ENCODE assay signal across 33 cellular contexts in the genomic region with DNA sequence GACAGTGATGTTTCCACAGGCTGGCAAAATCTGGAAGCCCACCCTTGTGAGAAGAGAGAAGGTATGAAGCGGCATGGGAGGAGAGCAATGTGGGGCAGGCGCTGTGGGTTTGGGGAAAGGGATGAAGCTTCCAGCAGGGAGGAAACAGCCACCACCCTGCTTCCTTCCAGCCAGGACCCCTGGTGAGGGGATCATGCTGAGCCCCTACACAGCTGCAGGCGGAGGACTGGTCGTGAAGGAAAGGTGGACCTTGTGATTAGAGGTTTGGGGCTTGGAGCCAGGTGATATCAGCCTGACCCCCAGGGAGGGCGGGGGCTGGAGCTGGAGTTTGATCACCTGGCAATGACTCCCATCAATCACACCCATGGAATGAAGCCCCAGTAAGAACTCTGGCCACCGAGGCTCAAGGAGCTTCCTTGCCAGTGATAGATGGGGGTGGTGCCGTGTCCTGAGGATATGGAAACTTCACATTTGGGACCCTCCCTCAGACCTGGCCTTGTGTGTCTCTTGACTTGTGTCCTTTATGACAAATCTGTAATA. TPM values are rescaled to one million over a fixed set of nuclear protein-coding genes. Genes with fewer than 3 reads are reported as not detected.
"Had no signal": no experiment of that assay in that cellular context is flagged by ENCODE, and none has a peak within 500 bp of the region (broad histone marks: within the 10 kb centered on the region; RNA-seq: fewer than 3 reads in every experiment).

No MANE protein-coding gene starts in this region.

- H3K36me3 ChIP-seq: brain microvascular endothelial cell, Peyer's patch, SJSA1 had no signal

- H3K27me3 ChIP-seq: brain microvascular endothelial cell, Peyer's patch, SJSA1 had no signal

- H3K4me1 ChIP-seq: Peyer's patch, SJSA1 had no signal

- H3K9me3 ChIP-seq: Peyer's patch, SJSA1 had no signal

- H3K4me3 ChIP-seq: Peyer's patch, SJSA1 had no signal

- DNase-seq: activated B cell treated with CpG ODN at 0.5 μM for 24 hours; activated CD4-positive, alpha-beta memory T cell treated with anti-CD3 and anti-CD28 coated beads for 36 hours; activated CD4-positive, alpha-beta T cell treated with anti-CD3 and anti-CD28 coated beads for 4 hours; activated CD4-positive, alpha-beta T cell treated with anti-CD3 and anti-CD28 coated beads, Interleukin-2, amount 50 U/mL, for 1 hour; activated CD4-positive, CD25-positive, alpha-beta regulatory T cell treated with anti-CD3 and anti-CD28 coated beads, Interleukin-2, amount 50 U/mL, for 72 hours; activated CD8-positive, alpha-beta memory T cell treated with anti-CD3 and anti-CD28 coated beads, Interleukin-2, amount 50 U/mL, for 4 hours; activated effector memory CD4-positive, alpha-beta T cell treated with Interleukin-2 at 50 U/mL for 16 hours; activated naive CD4-positive, alpha-beta T cell treated with anti-CD3 and anti-CD28 coated beads, Interleukin-2, amount 50 U/mL, for 16 hours; activated naive CD8-positive, alpha-beta T cell treated with anti-CD3 and anti-CD28 coated beads for 36 hours; activated T-cell treated with anti-CD3 and anti-CD28 coated beads for 4 hours; activated T-cell treated with anti-CD3 and anti-CD28 coated beads, Interleukin-2, amount 50 U/mL, for 48 hours; amniotic stem cell; aorta; brain microvascular endothelial cell; central memory CD4-positive, alpha-beta T cell; KG1; MM.1S; MV-4-11; NCI-H1436; NCI-H187; NCI-H2029 treated with DMSO at 0.1 percent for 48 hours; NCI-H2227 treated with DMSO at 0.1 percent for 48 hours; PC-3; RPMI8226; SHP77 treated with DMSO at 0.1 percent for 48 hours; SW 1271; T-helper 1 cell; T-helper 2 cell; T-helper 9 cell had no signal

- ATAC-seq: PC-3 had no signal

- H3K27ac ChIP-seq: brain microvascular endothelial cell, Peyer's patch, SJSA1, VCaP had no signal

RNA-seq across cellular contexts. Expression of a gene that starts 48.6 kb away (rescaled TPM):
- total RNA-seq: activated B cell treated with CpG ODN at 0.5 μM for 24 hours; activated naive CD8-positive, alpha-beta T cell treated with anti-CD3 and anti-CD28 coated beads for 36 hours; LHCN-M2; PC-3 had no signal
- polyA plus RNA-seq: aorta had no signal
